Comparison of ENCODE assay signal across 8 cellular contexts in the genomic region with DNA sequence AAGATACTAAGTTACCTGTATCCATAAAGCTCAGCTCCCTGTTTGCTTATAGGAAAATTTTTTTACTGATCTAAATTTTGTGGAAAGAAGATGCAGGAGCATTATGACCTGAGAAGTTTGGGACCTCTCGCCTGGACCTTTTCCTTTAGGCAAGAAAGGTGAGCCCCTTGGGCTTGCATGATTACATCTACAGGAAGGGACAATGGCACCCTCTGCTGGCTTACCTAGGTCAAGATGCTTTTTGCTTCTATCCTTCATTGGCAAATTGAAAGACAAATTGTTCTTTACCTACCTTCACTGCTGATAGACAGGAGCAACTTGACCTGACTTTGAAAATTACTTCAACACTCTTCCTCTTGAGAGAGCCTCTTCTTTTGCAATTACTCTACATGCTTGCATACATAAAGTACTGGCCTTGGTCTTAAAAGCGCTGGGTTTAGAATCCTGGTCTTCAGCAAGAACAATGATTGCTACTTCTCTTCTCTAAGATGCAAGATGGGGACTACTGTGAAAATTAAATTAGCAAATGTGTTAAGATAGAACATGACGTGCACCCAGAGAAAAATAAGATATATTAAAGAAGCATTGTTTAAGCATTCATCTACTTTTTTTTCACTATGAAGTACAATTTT.
DNase-seq lines count a peak whose midpoint lies in the region; ATAC-seq and TF ChIP-seq lines count a peak whose summit lies in the region.

No MANE protein-coding gene starts in this region.

- peak; percentile 28 to 62 (median 57) for TF ChIP-seq CTCF in testis (IDR thresholded peaks at IDR 0.05)

- H3K27ac Mint-ChIP-seq in T-helper 17 cell, result no peak overlapping the region

- in situ Hi-C loops in SK-MEL-5 (cut with HindIII; ENCODE audit: low pct_unique_long_range_greater_than_20kb, low sequenced_read_pairs), result no loop called here

- ATAC-seq in T-helper 17 cell, result no peak

- no peaks in the 10 kb centered on the region for H3K27me3 ChIP-seq in testis

- intact Hi-C loops in head of caudate nucleus (cut with DNase I), result no loop called here
- intact Hi-C loops in testis (cut with DNase I; ENCODE audit: low total_unique reads), result loop anchor here (10.0 kb wide), 1 partner anchor 462 kb away; no protein-coding TSS in a partner anchor

- no peak overlapping the region for H3K4me3 ChIP-seq in testis

- no peaks in the 10 kb centered on the region for H3K27me3 Mint-ChIP-seq in T-helper 17 cell

- no peak overlapping the region for H3K27ac ChIP-seq in testis

- no peaks in the 10 kb centered on the region for H3K36me3 ChIP-seq in testis (ENCODE audit: low read depth, missing control alignments)

- DNase-seq in NCI-H2171 treated with DMSO at 0.1 percent for 48 hours (lab: John Stamatoyannopoulos, UW), result peak; percentile 29
- DNase-seq in NCI-H2171 (lab: John Stamatoyannopoulos, UW), result no peak
- DNase-seq in HT1080 (ENCODE audit: low read depth), result peak; percentile 27
- DNase-seq in SK-MEL-5 (ENCODE audit: low read depth, low spot score), result peak; percentile 54
- peak in 27 of 42 donors; percentile 8 to 73 (median 40) for DNase-seq in head of caudate nucleus
- DNase-seq in testis, result peak; percentile 72
- no peak for DNase-seq in T-helper 17 cell
- no peak for DNase-seq in activated naive CD4-positive, alpha-beta T cell treated with Interleukin-2 at 50 U/mL for 16 hours

- no peak overlapping the region for H3K4me3 Mint-ChIP-seq in T-helper 17 cell

- H3K36me3 Mint-ChIP-seq in T-helper 17 cell (ENCODE audit: low read depth), result no peaks in the 10 kb centered on the region

- no peaks in the 10 kb centered on the region for H3K4me1 Mint-ChIP-seq in T-helper 17 cell

- TF ChIP-seq POLR2A in testis (IDR thresholded peaks at IDR 0.05), result no peak

- WGBS in testis, 2 donors, result 76 to 82% methylated on average over 3 of the region's 3 CpGs

- no peaks in the 10 kb centered on the region for H3K4me1 ChIP-seq in testis

- H3K9me3 ChIP-seq in testis (no peaks in the 10 kb centered on the region), T-helper 17 cell (ENCODE audit: control insufficient read depth, low read length, poor library complexity, severe bottlenecking) (no peaks in the 10 kb centered on the region)

Comparison
In these comparisons a context has a peak if more than half of its experiments do, and no peak if none do; other contexts are left out.
1. DNase-seq: peak in NCI-H2171 treated with DMSO at 0.1 percent for 48 hours (single experiment), HT1080 (single experiment), SK-MEL-5 (single experiment), head of caudate nucleus (27 of 42) and testis (single experiment); none in NCI-H2171 (single experiment), T-helper 17 cell (0 of 3) and activated naive CD4-positive, alpha-beta T cell treated with Interleukin-2 at 50 U/mL for 16 hours (single experiment).